Comparison of ENCODE assay signal across 14 cellular contexts in the genomic region with DNA sequence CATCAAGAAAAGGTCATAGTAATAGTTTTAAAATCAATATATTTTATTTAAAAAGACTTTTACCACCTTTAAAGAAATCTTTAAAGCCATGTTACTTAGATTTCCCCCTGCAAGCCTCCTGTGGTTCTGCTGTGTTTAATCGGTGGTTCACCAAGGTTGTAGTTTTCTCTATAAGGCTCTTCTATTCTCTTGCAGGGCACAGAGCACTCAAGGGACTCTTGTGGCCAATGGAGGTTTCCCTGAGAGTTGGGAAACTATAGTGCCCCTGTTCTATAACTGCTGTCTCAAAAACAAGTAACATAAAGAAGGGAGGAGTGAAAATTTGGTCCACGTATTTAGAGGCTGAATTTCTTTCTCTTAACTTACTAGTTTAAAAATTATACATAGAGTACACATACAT.
"Had no signal": no experiment of that assay in that cellular context is flagged by ENCODE, and none has a peak within 500 bp of the region (broad histone marks: within the 10 kb centered on the region; RNA-seq: fewer than 3 reads in every experiment).

No MANE protein-coding gene starts in this region.

- H3K4me1 Mint-ChIP-seq: natural killer cell; stimulated activated memory B cell treated with anti-CD40 and anti-IgM and Interleukin-4, amounts not matched to agents 10 μg/mL and 1 μg/mL and 100 μg/mL, for 72 hours had no signal

- H3K4me3 Mint-ChIP-seq: activated naive CD4-positive, alpha-beta T cell treated with anti-CD3 and anti-CD28 coated beads for 36 hours; natural killer cell; stimulated activated memory B cell treated with anti-CD40 and anti-IgM and Interleukin-4, amounts not matched to agents 10 μg/mL and 1 μg/mL and 100 μg/mL, for 72 hours had no signal

- H3K4me3 ChIP-seq: lung, thyroid gland had no signal

- ATAC-seq: activated CD4-positive, CD25-positive, alpha-beta regulatory T cell treated with anti-CD3 and anti-CD28 coated beads, Interleukin-2, amount 50 U/mL, for 24 hours; esophagus mucosa; natural killer cell; stimulated activated memory B cell treated with anti-CD40 and anti-IgM and Interleukin-4, amounts not matched to agents 10 μg/mL and 1 μg/mL and 100 μg/mL, for 72 hours had no signal

- H3K36me3 ChIP-seq: thyroid gland had no signal

- H3K36me3 Mint-ChIP-seq: natural killer cell; stimulated activated memory B cell treated with anti-CD40 and anti-IgM and Interleukin-4, amounts not matched to agents 10 μg/mL and 1 μg/mL and 100 μg/mL, for 72 hours had no signal

- H3K27ac ChIP-seq: thyroid gland had no signal

- DNase-seq: activated CD4-positive, alpha-beta T cell treated with anti-CD3 and anti-CD28 coated beads, Interleukin-2, amount 50 U/mL, for 4 hours; activated naive CD4-positive, alpha-beta T cell treated with anti-CD3 and anti-CD28 coated beads for 36 hours; natural killer cell; nucleus accumbens; posterior cingulate gyrus; retina; stimulated activated CD4-positive, alpha-beta T cell treated with anti-CD3 and anti-CD28 coated beads, Interleukin-2, amount 100 ng/mL, for 48 hours; T1000; thyroid gland had no signal

- H3K9me3 ChIP-seq: thyroid gland had no signal

- H3K9me3 Mint-ChIP-seq: activated naive CD4-positive, alpha-beta T cell treated with anti-CD3 and anti-CD28 coated beads for 36 hours; activated T-helper 2 cell treated with anti-CD3 and anti-CD28 coated beads, Interferon-gamma antibody, Interleukin-2, Interleukin-4, amounts not matched to agents 10 μg/mL and 5 μg/mL and 100 μg/mL, durations not matched to agents 14 hours and 24 hours and 36 hours; natural killer cell; stimulated activated memory B cell treated with anti-CD40 and anti-IgM and Interleukin-4, amounts not matched to agents 10 μg/mL and 1 μg/mL and 100 μg/mL, for 72 hours had no signal

- H3K27me3 ChIP-seq: thyroid gland had no signal

- H3K27ac Mint-ChIP-seq: natural killer cell; stimulated activated memory B cell treated with anti-CD40 and anti-IgM and Interleukin-4, amounts not matched to agents 10 μg/mL and 1 μg/mL and 100 μg/mL, for 72 hours had no signal
